ENCODE assay signal across 14 cellular contexts in genomic region chr22:38034884-38035529, GRCh38. TPM values are rescaled to one million over a fixed set of nuclear protein-coding genes. Genes with fewer than 3 reads are reported as not detected.
DNase-seq lines count a peak whose midpoint lies in the region; ATAC-seq and TF ChIP-seq lines count a peak whose summit lies in the region.
"Had no signal": no experiment of that assay in that cellular context is flagged by ENCODE, and none has a peak within 500 bp of the region (broad histone marks: within the 10 kb centered on the region; RNA-seq: fewer than 3 reads in every experiment).

No MANE protein-coding gene starts in this region.

- H4K20me1 ChIP-seq in DOHH2 (ENCODE audit: control insufficient read depth, insufficient read depth, low read depth, low read length) (no peaks in the 10 kb centered on the region), SK-N-SH (ENCODE audit: insufficient read depth) (no peaks in the 10 kb centered on the region)

- no peaks in the 10 kb centered on the region for H3K9me3 ChIP-seq in DOHH2 (ENCODE audit: control insufficient read depth, insufficient read depth, low read length)
- no peaks in the 10 kb centered on the region for H3K9me3 ChIP-seq in SK-N-SH
- peaks cover 2% of the 10 kb centered on the region for H3K9me3 ChIP-seq in iPS-18c (ENCODE audit: control insufficient read depth, insufficient read depth, low read length)
- H3K9me3 ChIP-seq in mucosa of descending colon = no peaks in the 10 kb centered on the region

- H3K36me3 ChIP-seq in DOHH2 (ENCODE audit: control insufficient read depth, low read length) (no peaks in the 10 kb centered on the region), SK-N-SH (replicated peaks in 1 of 2; ENCODE audit: control insufficient read depth in 1 of 2, insufficient read depth in 2 of 2, low read length in 1 of 2) (no peaks in the 10 kb centered on the region), mucosa of descending colon (ENCODE audit: low read depth) (no peaks in the 10 kb centered on the region)

- H3K4me1 ChIP-seq in DOHH2 (ENCODE audit: control insufficient read depth, low read length) (peaks cover 22% of the 10 kb centered on the region), SK-N-SH (ENCODE audit: control insufficient read depth in 1 of 2, insufficient read depth in 2 of 2, low read depth in 1 of 2, low read length in 1 of 2) (peaks cover 0 to 4% of the 10 kb centered on the region in 2 experiments; a peak in 1 of 4 replicates), mucosa of descending colon (ENCODE audit: low read depth) (peaks cover 14% of the 10 kb centered on the region)

- H3K4me2 ChIP-seq in DOHH2 (ENCODE audit: low read length) (peak overlapping the region; percentile 57), SK-N-SH (no peak overlapping the region)

- no peaks in the 10 kb centered on the region for H3K9me3 Mint-ChIP-seq in activated T-helper 17 cell treated with anti-CD3 and anti-CD28 coated beads, Interleukin-2, amount 50 U/mL, for 72 hours
- H3K9me3 Mint-ChIP-seq: natural killer cell; T-helper 1 cell treated with Interleukin-12 subunit alpha and Interleukin-12 subunit beta and Interleukin-4 antibody, amounts not matched to agents 30 μg/mL and 1 μg/mL, for 36 hours had no signal

- H3K79me2 ChIP-seq in DOHH2 (ENCODE audit: control insufficient read depth, low read length) (no peaks in the 10 kb centered on the region), SK-N-SH (ENCODE audit: insufficient read depth) (no peaks in the 10 kb centered on the region)

- CTCF ChIA-PET in SK-N-SH (lab: Yijun Ruan, JAX) = interaction anchor here (1.0 kb wide), 1 partner anchor 17 kb away, joined by 3 read pairs; no protein-coding TSS in a partner anchor

- no peak for ATAC-seq in GM19395 (IDR thresholded peaks at IDR 0.05; ENCODE audit: unreplicated experiment)
- no peak for ATAC-seq in mucosa of descending colon
- ATAC-seq in activated T-helper 17 cell treated with anti-CD3 and anti-CD28 coated beads, Interleukin-2, amount 50 U/mL, for 72 hours (replicated peaks) = no peak
- ATAC-seq: natural killer cell had no signal

- no peak overlapping the region for H3K9ac ChIP-seq in SK-N-SH

- H3K4me3 ChIP-seq in DOHH2 (ENCODE audit: low read length) = no peak overlapping the region; the same call in 1 of the 2 replicates
- H3K4me3 ChIP-seq in SK-N-SH (ENCODE audit: low read depth in 2 of 2, low read length in 1 of 2) = no peak overlapping the region
- H3K4me3 ChIP-seq in iPS-18c (ENCODE audit: insufficient read depth, low read depth, low read length) = 0 out of 2 replicates have a peak overlapping the region, but pooled peaks have one; percentile 16
- no peak overlapping the region for H3K4me3 ChIP-seq in skin epidermis
- H3K4me3 ChIP-seq in mucosa of descending colon = no peak overlapping the region

- DNase-seq in SK-N-SH (peak; percentile 23), mucosa of descending colon (no peak), GM03348 (ENCODE audit: low spot score) (no peak)
- DNase-seq: activated CD4-positive, alpha-beta T cell treated with anti-CD3 and anti-CD28 coated beads, Interleukin-2, amount 50 U/mL, for 48 hours; activated effector memory CD4-positive, alpha-beta T cell treated with Interleukin-2 at 50 U/mL for 16 hours; natural killer cell had no signal

- H3K27me3 ChIP-seq in DOHH2 (ENCODE audit: control insufficient read depth, low read length) (no peaks in the 10 kb centered on the region), SK-N-SH (ENCODE audit: insufficient read depth) (no peaks in the 10 kb centered on the region)

- no peaks in the 10 kb centered on the region for H3F3A ChIP-seq in DOHH2 (ENCODE audit: control insufficient read depth, insufficient read depth)
- H3F3A ChIP-seq in SK-N-SH (replicated peaks; ENCODE audit: insufficient read depth) = no peaks in the 10 kb centered on the region

- no peak for TF ChIP-seq RAD21 in SK-N-SH (IDR thresholded peaks at IDR 0.05; ENCODE audit: low read length)

- no peaks in the 10 kb centered on the region for H3K27me3 Mint-ChIP-seq in activated T-helper 17 cell treated with anti-CD3 and anti-CD28 coated beads, Interleukin-2, amount 50 U/mL, for 72 hours

- no peak overlapping the region for H2AFZ ChIP-seq in SK-N-SH (ENCODE audit: low read depth)

- TF ChIP-seq CTCF in DOHH2 (IDR thresholded peaks at IDR 0.05; ENCODE audit: low read depth, low read length, poor library complexity, severe bottlenecking) (no peak), SK-N-SH (IDR thresholded peaks at IDR 0.05) (no peak), mucosa of descending colon (IDR thresholded peaks at IDR 0.05) (no peak)

- H3K27ac Mint-ChIP-seq in activated T-helper 17 cell treated with anti-CD3 and anti-CD28 coated beads, Interleukin-2, amount 50 U/mL, for 72 hours = no peak overlapping the region
- H3K27ac Mint-ChIP-seq: T-helper 1 cell treated with Interleukin-12 subunit alpha and Interleukin-12 subunit beta and Interleukin-4 antibody, amounts not matched to agents 30 μg/mL and 1 μg/mL, for 36 hours had no signal

- H3K4me3 Mint-ChIP-seq in activated T-helper 17 cell treated with anti-CD3 and anti-CD28 coated beads, Interleukin-2, amount 50 U/mL, for 72 hours = no peak overlapping the region
- H3K4me3 Mint-ChIP-seq: natural killer cell; T-helper 1 cell treated with Interleukin-12 subunit alpha and Interleukin-12 subunit beta and Interleukin-4 antibody, amounts not matched to agents 30 μg/mL and 1 μg/mL, for 36 hours had no signal

- H3K9me2 ChIP-seq in DOHH2 (replicated peaks; ENCODE audit: control insufficient read depth, low read length) (no peaks in the 10 kb centered on the region), SK-N-SH (no peaks in the 10 kb centered on the region)

- TF ChIP-seq EP300 in SK-N-SH (IDR thresholded peaks at IDR 0.05; ENCODE audit: borderline replicate concordance in 1 of 2, low read depth in 1 of 2, low read length in 1 of 2) = no peak

- WGBS in SK-N-SH (ENCODE audit: low lambda C conversion rate) = 77% methylated on average over 8 of the region's 11 CpGs

- POLR2A ChIA-PET in SK-N-SH (lab: Yijun Ruan, JAX) = no interaction called here

- H3K4me1 Mint-ChIP-seq in activated T-helper 17 cell treated with anti-CD3 and anti-CD28 coated beads, Interleukin-2, amount 50 U/mL, for 72 hours = no peaks in the 10 kb centered on the region

- intact Hi-C loops in mucosa of descending colon (cut with DNase I, micrococcal nuclease) = no loop called here

- H3K36me3 Mint-ChIP-seq in activated T-helper 17 cell treated with anti-CD3 and anti-CD28 coated beads, Interleukin-2, amount 50 U/mL, for 72 hours (ENCODE audit: low read depth) = no peaks in the 10 kb centered on the region
- H3K36me3 Mint-ChIP-seq: natural killer cell had no signal

- H3K27ac ChIP-seq in DOHH2 (ENCODE audit: low read depth, low read length) (no peak overlapping the region), SK-N-SH (ENCODE audit: low read depth in 2 of 2, low read length in 1 of 2) (0 out of 4 replicates have a peak overlapping the region, but pooled peaks of 1 of the 2 experiments have one; percentile 24), skin epidermis (peak overlapping the region in 13 of 21 experiments; percentile 0 to 68 (median 26))

TF ChIP-seq in SK-N-SH, 30 proteins besides CTCF, POLR2A, EP300 and RAD21:
- TF ChIP-seq PBX3 (IDR thresholded peaks at IDR 0.05) (no peak), MXI1 (IDR thresholded peaks at IDR 0.05; ENCODE audit: low read depth, low read length) (no peak)

RNA-seq across cellular contexts. Expression of gene PICK1, which starts 22.2 kb away (rescaled TPM):
- polyA plus RNA-seq in SK-N-SH (2012; rRNA removed) = 36.8 and 42.8 TPM in 2 replicates
- polyA plus RNA-seq in SK-N-SH (2012; cell fraction: cytosol; rRNA removed) = 18.4 and 21.9 TPM in 2 replicates
- polyA plus RNA-seq in SK-N-SH (2012; cell fraction: nucleus; rRNA removed) = 147 and 161 TPM in 2 replicates
- total RNA-seq in mucosa of descending colon = 10 to 100 TPM; 30.9 to 40.7 (median 37.9) TPM
- 10 to 100 TPM; 15.2 to 23.2 TPM for total RNA-seq in activated T-helper 17 cell treated with anti-CD3 and anti-CD28 coated beads, Interleukin-2, amount 50 U/mL, for 72 hours

RNA-seq across cellular contexts. Expression of gene SLC16A8, which starts 49.0 kb away (rescaled TPM):
- not detected in 2 replicates for polyA plus RNA-seq in SK-N-SH (2012; rRNA removed)
- not detected in 2 replicates for polyA plus RNA-seq in SK-N-SH (2012; cell fraction: cytosol; rRNA removed)
- polyA plus RNA-seq in SK-N-SH (2012; cell fraction: nucleus; rRNA removed) = not detected in 2 replicates
- not detected for total RNA-seq in mucosa of descending colon
- not detected for total RNA-seq in activated T-helper 17 cell treated with anti-CD3 and anti-CD28 coated beads, Interleukin-2, amount 50 U/mL, for 72 hours
- total RNA-seq: Daoy had no signal

RNA-seq across cellular contexts. Expression of gene SOX10, which starts 50.7 kb away (rescaled TPM):
- polyA plus RNA-seq in SK-N-SH (2012; rRNA removed) = not detected in 2 replicates
- polyA plus RNA-seq in SK-N-SH (2012; cell fraction: cytosol; rRNA removed) = not detected in 2 replicates
- polyA plus RNA-seq in SK-N-SH (2012; cell fraction: nucleus; rRNA removed) = not detected in 2 replicates
- total RNA-seq in mucosa of descending colon = 10 to 100 TPM in 1 of 3 donors, 1 to 10 TPM in 1, under 1 TPM in 1; 0.46 to 21.2 (median 1.7) TPM
- not detected for total RNA-seq in activated T-helper 17 cell treated with anti-CD3 and anti-CD28 coated beads, Interleukin-2, amount 50 U/mL, for 72 hours
- total RNA-seq: Daoy, kidney epithelial cell, natural killer cell had no signal
